Comparison of ENCODE assay signal across 34 cellular contexts in genomic region chr1:54178296-54179070, GRCh38. TPM values are rescaled to one million over a fixed set of nuclear protein-coding genes. Genes with fewer than 3 reads are reported as not detected.
DNase-seq lines count a peak whose midpoint lies in the region; ATAC-seq, FAIRE-seq and TF ChIP-seq lines count a peak whose summit lies in the region.
"Had no signal": no experiment of that assay in that cellular context is flagged by ENCODE, and none has a peak within 500 bp of the region (broad histone marks: within the 10 kb centered on the region; RNA-seq: fewer than 3 reads in every experiment).

No MANE protein-coding gene starts in this region.

- no peak for TF ChIP-seq CTCF in chondrocyte (IDR thresholded peaks at IDR 0.05)
- TF ChIP-seq CTCF in H1 (IDR thresholded peaks at IDR 0.05; ENCODE audit: control extremely low read depth in 1 of 3, insufficient read depth in 1 of 3, low read depth in 1 of 3, low read length in 3 of 3) = no peak
- no peak for TF ChIP-seq CTCF in neural progenitor cell (IDR thresholded peaks at IDR 0.05)
- TF ChIP-seq CTCF in spleen (IDR thresholded peaks at IDR 0.05 in 8 of 11, conservative IDR thresholded peaks at IDR 0.05 in 3 of 11) = no peak
- TF ChIP-seq CTCF in body of pancreas (IDR thresholded peaks at IDR 0.05) = no peak

- no peaks in the 10 kb centered on the region for H3K9me3 Mint-ChIP-seq in chondrocyte (ENCODE audit: low read depth)
- H3K9me3 Mint-ChIP-seq in neural progenitor cell = no peaks in the 10 kb centered on the region
- H3K9me3 Mint-ChIP-seq in activated naive CD4-positive, alpha-beta T cell treated with anti-CD3 and anti-CD28 coated beads for 36 hours = no peaks in the 10 kb centered on the region
- H3K9me3 Mint-ChIP-seq: CD14-positive monocyte; CD4-positive, alpha-beta memory T cell; CD4-positive, CD25-positive, alpha-beta regulatory T cell; CD8-positive, alpha-beta memory T cell had no signal

- H3K23me2 ChIP-seq in H1 (ENCODE audit: low read depth, low read length) = no peaks in the 10 kb centered on the region

- H3K4me3 Mint-ChIP-seq in chondrocyte (ENCODE audit: unreplicated experiment) (no peak overlapping the region), neural progenitor cell (no peak overlapping the region)
- no peak overlapping the region for H3K4me3 Mint-ChIP-seq in activated naive CD4-positive, alpha-beta T cell treated with anti-CD3 and anti-CD28 coated beads for 36 hours
- H3K4me3 Mint-ChIP-seq: CD14-positive monocyte; CD4-positive, alpha-beta memory T cell; CD4-positive, CD25-positive, alpha-beta regulatory T cell; CD8-positive, alpha-beta memory T cell had no signal

- H2BK5ac ChIP-seq in H1 (ENCODE audit: low read depth, low read length) = no peak overlapping the region

- H3K4me1 ChIP-seq in H1 (replicated peaks in 1 of 4; ENCODE audit: control insufficient read depth in 3 of 4, insufficient read depth in 4 of 4, low read length in 3 of 4) (no peaks in the 10 kb centered on the region), neural progenitor cell (peaks cover 5% of the 10 kb centered on the region), spleen (peaks cover 0 to 9% (median 6%) of the 10 kb centered on the region in 6 donors), body of pancreas (no peaks in the 10 kb centered on the region)
- H3K4me1 ChIP-seq: BE2C had no signal

- no peaks in the 10 kb centered on the region for H3K79me1 ChIP-seq in H1 (ENCODE audit: low read depth, low read length)

- H3K18ac ChIP-seq in H1 (ENCODE audit: extremely low read depth, low read length) = no peak overlapping the region

- H2BK12ac ChIP-seq in H1 (ENCODE audit: low read depth, low read length) = no peak overlapping the region

- H3K14ac ChIP-seq in H1 (ENCODE audit: insufficient read length) = no peak overlapping the region

- H3K27ac ChIP-seq in H1 (ENCODE audit: low read depth, low read length) (no peak overlapping the region), neural progenitor cell (no peak overlapping the region), spleen (no peak overlapping the region), body of pancreas (no peak overlapping the region)
- H3K27ac ChIP-seq: BLaER1 had no signal

- TF ChIP-seq POLR2A in H1 (IDR thresholded peaks at IDR 0.05; ENCODE audit: control extremely low read depth in 1 of 2, low read depth in 2 of 2, low read length in 2 of 2) (no peak), spleen (IDR thresholded peaks at IDR 0.05) (no peak), body of pancreas (IDR thresholded peaks at IDR 0.05) (no peak)

- no peak overlapping the region for H4K5ac ChIP-seq in H1 (ENCODE audit: insufficient read length, low read depth, low read length)

- H3K9ac ChIP-seq in H1 (replicated peaks in 1 of 4; ENCODE audit: extremely low read depth in 1 of 4, low read depth in 3 of 4, low read length in 3 of 4) (no peak overlapping the region), neural progenitor cell (no peak overlapping the region)
- H3K9ac ChIP-seq: BLaER1 had no signal

- H3F3A ChIP-seq in neural progenitor cell (ENCODE audit: low read depth) = no peaks in the 10 kb centered on the region

- TF ChIP-seq RAD21 in H1 (IDR thresholded peaks at IDR 0.05 in 1 of 2, conservative IDR thresholded peaks at IDR 0.05 in 1 of 2; ENCODE audit: low read depth in 2 of 2, low read length in 2 of 2) = no peak

- H3K27me3 Mint-ChIP-seq in chondrocyte (ENCODE audit: low read depth) = no peaks in the 10 kb centered on the region
- peaks cover 2% of the 10 kb centered on the region for H3K27me3 Mint-ChIP-seq in neural progenitor cell (ENCODE audit: insufficient read depth, low read depth)
- no peaks in the 10 kb centered on the region for H3K27me3 Mint-ChIP-seq in activated naive CD4-positive, alpha-beta T cell treated with anti-CD3 and anti-CD28 coated beads for 36 hours (ENCODE audit: low read depth)
- H3K27me3 Mint-ChIP-seq: CD4-positive, alpha-beta memory T cell; CD4-positive, CD25-positive, alpha-beta regulatory T cell; CD8-positive, alpha-beta memory T cell had no signal

- no peak overlapping the region for H4K8ac ChIP-seq in H1 (ENCODE audit: extremely low read depth, insufficient read depth, low read length)

- no peak for TF ChIP-seq EP300 in H1 (IDR thresholded peaks at IDR 0.05; ENCODE audit: borderline replicate concordance in 1 of 2, low read depth in 2 of 2, low read length in 2 of 2)

- H3K56ac ChIP-seq in H1 (replicated peaks; ENCODE audit: insufficient read length, low read depth, low read length) = no peak overlapping the region

- H3K27me3 ChIP-seq in H1 (replicated peaks in 1 of 4; ENCODE audit: control insufficient read depth in 3 of 4, extremely low read depth in 1 of 4, insufficient read depth in 3 of 4, low read length in 3 of 4) (no peaks in the 10 kb centered on the region), neural progenitor cell (no peaks in the 10 kb centered on the region), spleen (replicated peaks in 1 of 7) (no peaks in the 10 kb centered on the region), body of pancreas (no peaks in the 10 kb centered on the region)
- H3K27me3 ChIP-seq: BE2C, BLaER1 had no signal

- no peaks in the 10 kb centered on the region for H3K36me3 Mint-ChIP-seq in chondrocyte (ENCODE audit: low read depth)
- H3K36me3 Mint-ChIP-seq in neural progenitor cell = no peaks in the 10 kb centered on the region
- H3K36me3 Mint-ChIP-seq in activated naive CD4-positive, alpha-beta T cell treated with anti-CD3 and anti-CD28 coated beads for 36 hours (ENCODE audit: low read depth) = peaks cover 15% of the 10 kb centered on the region

- H3K4me3 ChIP-seq in H1 (ENCODE audit: extremely low read depth in 1 of 4, insufficient read depth in 2 of 4, low read depth in 3 of 4, low read length in 4 of 4) = no peak overlapping the region
- H3K4me3 ChIP-seq in neural progenitor cell = no peak overlapping the region
- no peak overlapping the region for H3K4me3 ChIP-seq in spleen
- no peak overlapping the region for H3K4me3 ChIP-seq in body of pancreas
- H3K4me3 ChIP-seq: BLaER1, GM12878 had no signal

- WGBS in H1 (ENCODE audit: extremely low coverage in 1 of 2, insufficient coverage in 1 of 2, insufficient read length in 1 of 2, insufficient replicate concordance in 2 of 2, low coverage in 1 of 2, low lambda C conversion rate in 2 of 2, missing lambda C conversion rate in 1 of 2), 2 experiments = 83% methylated on average over 9 of the region's 9 CpGs; no CpG with 5 or more reads in 1 of the 2 experiments
- 70 to 91% (median 86%) methylated on average over 7 to 9 of the region's 9 CpGs for WGBS in spleen, 5 donors
- 69 to 71% methylated on average over 6 of the region's 9 CpGs for WGBS in body of pancreas, 2 donors

- no peak overlapping the region for H3K4ac ChIP-seq in H1 (replicated peaks; ENCODE audit: insufficient read length, low read depth, low read length)

- H3K23ac ChIP-seq in H1 (ENCODE audit: insufficient read length) = no peak overlapping the region

- H2BK15ac ChIP-seq in H1 (ENCODE audit: low read length) = no peak overlapping the region

- DNase-seq in chondrocyte (ENCODE audit: low spot score) (peak; percentile 56), H1 (ENCODE audit: low read depth in 1 of 2, low spot score in 2 of 2) (no peak), neural progenitor cell (ENCODE audit: low spot score) (no peak), spleen (peak; percentile 62), body of pancreas (no peak), mucosa of gallbladder (ENCODE audit: low spot score) (no peak)
- DNase-seq in activated naive CD4-positive, alpha-beta T cell treated with anti-CD3 and anti-CD28 coated beads for 36 hours = no peak
- DNase-seq: 8988T; ACHN; BE2C; C1 segment of cervical spinal cord; CD4-positive, alpha-beta memory T cell; CD4-positive, CD25-positive, alpha-beta regulatory T cell; CD8-positive, alpha-beta memory T cell; COR-L47; DMS 273 treated with DMSO at 0.1 percent for 48 hours; DMS153; DMS53; DMS79; DND-41; EL; GDM1 had no signal

- H3K4me1 Mint-ChIP-seq in chondrocyte (ENCODE audit: low read depth) = no peaks in the 10 kb centered on the region
- peaks cover 38% of the 10 kb centered on the region for H3K4me1 Mint-ChIP-seq in neural progenitor cell
- H3K4me1 Mint-ChIP-seq in activated naive CD4-positive, alpha-beta T cell treated with anti-CD3 and anti-CD28 coated beads for 36 hours (ENCODE audit: low read depth) = no peaks in the 10 kb centered on the region
- H3K4me1 Mint-ChIP-seq: CD4-positive, CD25-positive, alpha-beta regulatory T cell; CD8-positive, alpha-beta memory T cell had no signal

- H3K4me2 ChIP-seq in H1 (ENCODE audit: insufficient read depth in 1 of 2, low read depth in 2 of 2, low read length in 2 of 2) (no peak overlapping the region), neural progenitor cell (no peak overlapping the region)
- H3K4me2 ChIP-seq: BLaER1 had no signal

- FAIRE-seq in H1 (lab: Jason Lieb, UNC) = no peak
- FAIRE-seq: A204.1, GM12878, GM12892, GM18507, GM19239 had no signal

- intact Hi-C loops in spleen (cut with DNase I; ENCODE audit: low total_unique reads) = no loop called here
- intact Hi-C loops in activated naive CD4-positive, alpha-beta T cell treated with anti-CD3 and anti-CD28 coated beads for 36 hours (cut with micrococcal nuclease) = no loop called here
- intact Hi-C loops in body of pancreas (cut with DNase I) = no loop called here

- H2AFZ ChIP-seq in H1 (ENCODE audit: low read length) (no peak overlapping the region), neural progenitor cell (replicated peaks) (no peak overlapping the region)

- no peaks in the 10 kb centered on the region for H3K36me3 ChIP-seq in H1 (ENCODE audit: control insufficient read depth in 2 of 4, insufficient read depth in 4 of 4, low read length in 3 of 4)
- H3K36me3 ChIP-seq in neural progenitor cell = no peaks in the 10 kb centered on the region
- H3K36me3 ChIP-seq in spleen = peaks cover 0 to 84% (median 13%) of the 10 kb centered on the region in 6 donors
- no peaks in the 10 kb centered on the region for H3K36me3 ChIP-seq in body of pancreas (replicated peaks in 1 of 2; ENCODE audit: insufficient read depth in 1 of 2, low read depth in 2 of 2)
- H3K36me3 ChIP-seq: BE2C had no signal

- H2BK120ac ChIP-seq in H1 (replicated peaks; ENCODE audit: low read depth, low read length) = no peak overlapping the region

- no peak overlapping the region for H4K91ac ChIP-seq in H1 (replicated peaks; ENCODE audit: insufficient read length, low read length)

- ATAC-seq in GM18861 (IDR thresholded peaks at IDR 0.05; ENCODE audit: unreplicated experiment) (no peak), body of pancreas (no peak)
- ATAC-seq: GM12878 had no signal

- peaks cover 0 to 5% of the 10 kb centered on the region in 2 experiments for H4K20me1 ChIP-seq in H1 (replicated peaks in 1 of 2; ENCODE audit: control insufficient read depth in 1 of 2, insufficient read depth in 2 of 2, low read length in 2 of 2)
- H4K20me1 ChIP-seq in neural progenitor cell (ENCODE audit: low read depth) = no peaks in the 10 kb centered on the region
- H4K20me1 ChIP-seq: BLaER1 had no signal

- H2AK5ac ChIP-seq in H1 (ENCODE audit: low read depth, low read length) = 0 out of 2 replicates have a peak overlapping the region, but pooled peaks have one; percentile 39

- POLR2A ChIA-PET in H1 (lab: Charles Lee; ENCODE audit: partially characterized antibody) = interaction anchor here (1.7 kb wide), 1 partner anchor 218 kb away, joined by 4 read pairs; no protein-coding TSS in a partner anchor

- CTCF ChIA-PET in H1 (lab: Charles Lee; ENCODE audit: partially characterized antibody) = interaction anchor here (0.6 to 6.5 kb wide), 9 partner anchors 10 to 670 kb away, joined by 3 to 55 read pairs (median 4); no protein-coding TSS in a partner anchor
- CTCF ChIA-PET in activated naive CD4-positive, alpha-beta T cell treated with anti-CD3 and anti-CD28 coated beads for 36 hours (lab: Charles Lee) = no interaction called here

- no peaks in the 10 kb centered on the region for H3K79me2 ChIP-seq in H1 (ENCODE audit: control insufficient read depth in 1 of 2, insufficient read depth in 2 of 2, low read length in 2 of 2)
- no peaks in the 10 kb centered on the region for H3K79me2 ChIP-seq in neural progenitor cell (ENCODE audit: low read depth)

- H3K9me3 ChIP-seq in H1 (ENCODE audit: insufficient read depth in 2 of 2, low read depth in 1 of 2, low read length in 1 of 2) (no peaks in the 10 kb centered on the region), neural progenitor cell (ENCODE audit: low read depth) (no peaks in the 10 kb centered on the region), spleen (no peaks in the 10 kb centered on the region), body of pancreas (no peaks in the 10 kb centered on the region)
- H3K9me3 ChIP-seq: BE2C, BLaER1 had no signal

- H2BK20ac ChIP-seq in H1 (ENCODE audit: low read length) = no peak overlapping the region

- H3K27ac Mint-ChIP-seq in chondrocyte (ENCODE audit: unreplicated experiment) (no peak overlapping the region), neural progenitor cell (peak overlapping the region; percentile 63)
- H3K27ac Mint-ChIP-seq in activated naive CD4-positive, alpha-beta T cell treated with anti-CD3 and anti-CD28 coated beads for 36 hours = no peak overlapping the region
- H3K27ac Mint-ChIP-seq: CD4-positive, CD25-positive, alpha-beta regulatory T cell had no signal

RNA-seq across cellular contexts. Expression of gene CYB5RL, which starts 21.3 kb away (rescaled TPM):
- total RNA-seq in chondrocyte = 7.0 to 7.8 TPM (median 7.5 TPM) in 3 replicates
- total RNA-seq in H1 (2021; fragmentation: NEBNext Ultra II Directional; extraction: Animal tissue kit (Norgen Biotek cat#: 25700)) = 14.1 and 15.1 TPM in 2 replicates
- polyA plus RNA-seq in H1 (2011; rRNA removed) = 13.2 and 14.8 TPM in 2 replicates
- 15.9 TPM for polyA plus RNA-seq in H1 (2011; cell fraction: cytosol; rRNA removed)
- polyA plus RNA-seq in H1 (2011; cell fraction: nucleus; rRNA removed) = 17.3 TPM
- 10.0 to 12.0 TPM (median 10.7 TPM) in 4 replicates for polyA plus RNA-seq in H1 (2012, experiment 1 of 2)
- 7.0 TPM for polyA plus RNA-seq in H1 (2012, experiment 2 of 2)
- 8.2 TPM for polyA plus RNA-seq in H1 (2013, experiment 1 of 2)
- polyA plus RNA-seq in H1 (2013, experiment 2 of 2) = 8.5 TPM
- polyA minus RNA-seq in H1 (2011; rRNA and poly(A)+ RNA removed) = 18.8 and 22.4 TPM in 2 replicates
- polyA minus RNA-seq in H1 (2011; cell fraction: cytosol; rRNA and poly(A)+ RNA removed) = 5.1 TPM
- 14.9 TPM for polyA minus RNA-seq in H1 (2011; cell fraction: nucleus; rRNA and poly(A)+ RNA removed)
- 6.4 and 9.0 TPM in 2 replicates for total RNA-seq in neural progenitor cell (ENCODE audit: low replicate concordance)
- total RNA-seq in spleen = 10 to 100 TPM in 4 of 7 donors, 1 to 10 TPM in 3; 6.6 to 15.1 (median 11.0) TPM
- 1 to 10 TPM; 1.3 to 3.5 (median 1.5) TPM for polyA plus RNA-seq in spleen
- total RNA-seq in activated naive CD4-positive, alpha-beta T cell treated with anti-CD3 and anti-CD28 coated beads for 36 hours = 10 to 100 TPM; 12.7 to 13.6 TPM
- total RNA-seq in body of pancreas = 10 to 100 TPM in 1 of 2 donors, 1 to 10 TPM in 1; 6.5 to 13.2 TPM
- 7.8 TPM for total RNA-seq in mucosa of gallbladder

RNA-seq across cellular contexts. Expression of gene MRPL37, which starts 21.5 kb away (rescaled TPM):
- total RNA-seq in chondrocyte = 66.0 to 66.9 TPM (median 66.3 TPM) in 3 replicates
- total RNA-seq in H1 (2021; fragmentation: NEBNext Ultra II Directional; extraction: Animal tissue kit (Norgen Biotek cat#: 25700)) = 126 and 129 TPM in 2 replicates
- 45.5 and 66.6 TPM in 2 replicates for polyA plus RNA-seq in H1 (2011; rRNA removed)
- 50.6 TPM for polyA plus RNA-seq in H1 (2011; cell fraction: cytosol; rRNA removed)
- polyA plus RNA-seq in H1 (2011; cell fraction: nucleus; rRNA removed) = 44.3 TPM
- polyA plus RNA-seq in H1 (2012, experiment 1 of 2) = 139 to 155 TPM (median 151 TPM) in 4 replicates
- 260 TPM for polyA plus RNA-seq in H1 (2012, experiment 2 of 2)
- polyA plus RNA-seq in H1 (2013, experiment 1 of 2) = 113 TPM
- 115 TPM for polyA plus RNA-seq in H1 (2013, experiment 2 of 2)
- 36.0 and 42.4 TPM in 2 replicates for polyA minus RNA-seq in H1 (2011; rRNA and poly(A)+ RNA removed)
- 23.6 TPM for polyA minus RNA-seq in H1 (2011; cell fraction: cytosol; rRNA and poly(A)+ RNA removed)
- polyA minus RNA-seq in H1 (2011; cell fraction: nucleus; rRNA and poly(A)+ RNA removed) = 26.2 TPM
- 60.4 and 93.4 TPM in 2 replicates for total RNA-seq in neural progenitor cell (ENCODE audit: low replicate concordance)
- 10 to 100 TPM; 38.3 to 55.9 (median 50.1) TPM for total RNA-seq in spleen
- polyA plus RNA-seq in spleen = 10 to 100 TPM; 20.4 to 42.5 (median 38.4) TPM
- 100 to 1,000 TPM; 203 to 211 TPM for total RNA-seq in activated naive CD4-positive, alpha-beta T cell treated with anti-CD3 and anti-CD28 coated beads for 36 hours
- 10 to 100 TPM; 34.9 to 41.8 TPM for total RNA-seq in body of pancreas
- 55.4 TPM for total RNA-seq in mucosa of gallbladder

RNA-seq across cellular contexts. Expression of gene CDCP2, which starts 25.7 kb away (rescaled TPM):
- total RNA-seq in chondrocyte (not detected in 3 replicates), neural progenitor cell (ENCODE audit: low replicate concordance) (0.15 TPM in 1 of 2 replicates, not detected in the other), spleen (1 to 10 TPM in 2 of 7 donors, under 1 TPM in 5; 0.23 to 1.6 (median 0.85) TPM), body of pancreas (not detected), mucosa of gallbladder (not detected)
- total RNA-seq in H1 (2021; fragmentation: NEBNext Ultra II Directional; extraction: Animal tissue kit (Norgen Biotek cat#: 25700)) = not detected in 2 replicates
- polyA plus RNA-seq in H1 (2011; rRNA removed) (not detected in 2 replicates), spleen (not detected)
- not detected for polyA plus RNA-seq in H1 (2011; cell fraction: cytosol; rRNA removed)
- polyA plus RNA-seq in H1 (2011; cell fraction: nucleus; rRNA removed) = 0.04 TPM
- not detected in 4 replicates for polyA plus RNA-seq in H1 (2012, experiment 1 of 2)
- polyA plus RNA-seq in H1 (2012, experiment 2 of 2) = not detected
- polyA plus RNA-seq in H1 (2013, experiment 1 of 2) = not detected
- polyA plus RNA-seq in H1 (2013, experiment 2 of 2) = not detected
- 0.19 TPM in 1 of 2 replicates, not detected in the other for polyA minus RNA-seq in H1 (2011; rRNA and poly(A)+ RNA removed)
- not detected for polyA minus RNA-seq in H1 (2011; cell fraction: cytosol; rRNA and poly(A)+ RNA removed)
- polyA minus RNA-seq in H1 (2011; cell fraction: nucleus; rRNA and poly(A)+ RNA removed) = not detected
- not detected for total RNA-seq in activated naive CD4-positive, alpha-beta T cell treated with anti-CD3 and anti-CD28 coated beads for 36 hours
- total RNA-seq: A673; CD8-positive, alpha-beta memory T cell; Daoy; G401 had no signal
- polyA plus RNA-seq: AG04450; CD14-positive monocyte; CD4-positive, alpha-beta memory T cell; CD4-positive, CD25-positive, alpha-beta regulatory T cell; CD8-positive, alpha-beta memory T cell; GM12878 had no signal

Comparison
In these comparisons a context has a peak if more than half of its experiments do, and no peak if none do; other contexts are left out.
1. DNase-seq: peak in chondrocyte (single experiment) and spleen (single experiment); none in H1 (0 of 2), neural progenitor cell (single experiment), activated naive CD4-positive, alpha-beta T cell treated with anti-CD3 and anti-CD28 coated beads for 36 hours (single experiment), body of pancreas (0 of 4) and mucosa of gallbladder (single experiment).